18 cellular contexts compared by ENCODE assay signal in the genomic region with DNA sequence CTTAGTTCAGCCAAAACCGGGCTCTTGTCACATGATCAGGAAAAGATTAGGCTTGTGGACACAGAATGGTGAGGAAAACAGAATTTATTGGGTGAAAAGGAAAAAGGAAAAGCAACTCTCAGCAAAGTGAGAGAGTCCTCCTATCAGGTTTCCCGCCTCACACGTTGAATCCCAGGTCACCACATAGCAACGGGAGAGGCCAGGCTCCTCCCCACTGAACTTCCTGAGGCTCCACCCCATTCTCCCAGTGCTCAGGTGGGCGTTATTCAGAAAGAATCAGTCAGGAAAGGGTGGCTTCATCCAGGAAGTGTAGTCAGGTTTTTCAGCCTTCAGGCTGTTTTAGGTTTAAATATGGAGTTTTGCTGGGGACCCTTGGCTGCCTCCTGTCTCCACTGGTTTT.
DNase-seq lines count a peak whose midpoint lies in the region; ATAC-seq and TF ChIP-seq lines count a peak whose summit lies in the region.
"Had no signal": no experiment of that assay in that cellular context is flagged by ENCODE, and none has a peak within 500 bp of the region (broad histone marks: within the 10 kb centered on the region; RNA-seq: fewer than 3 reads in every experiment).

No MANE protein-coding gene starts in this region.

- in situ Hi-C loops in gastrocnemius medialis (cut with MboI; ENCODE audit: low sequenced_read_pairs in 4 of 4): no loop called here

- H3K27me3 ChIP-seq in colonic mucosa: no peaks in the 10 kb centered on the region
- H3K27me3 ChIP-seq in mesendoderm (ENCODE audit: insufficient read depth, low read length, poor library complexity): no peaks in the 10 kb centered on the region
- no peaks in the 10 kb centered on the region for H3K27me3 ChIP-seq in aorta (ENCODE audit: control insufficient read depth in 1 of 2, insufficient read depth in 2 of 2, low read length in 1 of 2)
- H3K27me3 ChIP-seq in gastrocnemius medialis: no peaks in the 10 kb centered on the region
- H3K27me3 ChIP-seq: brain microvascular endothelial cell had no signal

- no peak overlapping the region for H3K4me2 ChIP-seq in mesendoderm (ENCODE audit: low read length)

- peak overlapping the region; percentile 53 for H3K27ac ChIP-seq in colonic mucosa
- no peak overlapping the region for H3K27ac ChIP-seq in mesendoderm (ENCODE audit: low read depth, low read length)
- H3K27ac ChIP-seq in aorta (ENCODE audit: low read depth in 1 of 2, low read length in 2 of 2): peak overlapping the region; percentile 37 to 64
- H3K27ac ChIP-seq in gastrocnemius medialis: no peak overlapping the region
- H3K27ac ChIP-seq: brain microvascular endothelial cell had no signal

- H2BK120ac ChIP-seq in mesendoderm (ENCODE audit: low read depth, low read length): no peak overlapping the region

- no peak for TF ChIP-seq POLR2A in gastrocnemius medialis (IDR thresholded peaks at IDR 0.05)
- no peak for TF ChIP-seq POLR2A in GM18505 (IDR thresholded peaks at IDR 0.05; ENCODE audit: borderline replicate concordance, extremely low read depth, insufficient read depth, insufficient read length)

- no peak overlapping the region for H2BK15ac ChIP-seq in mesendoderm (replicated peaks; ENCODE audit: low read depth)

- H3K36me3 Mint-ChIP-seq in immature natural killer cell: no peaks in the 10 kb centered on the region

- H3K9ac ChIP-seq in colonic mucosa (ENCODE audit: low read depth in 2 of 2, low read length in 2 of 2): no peak overlapping the region
- H3K9ac ChIP-seq in mesendoderm (ENCODE audit: low read length): no peak overlapping the region

- no peak overlapping the region for H3K18ac ChIP-seq in mesendoderm (ENCODE audit: low read length)

- H3K4me3 ChIP-seq in colonic mucosa (no peak overlapping the region), mesendoderm (ENCODE audit: low read length) (no peak overlapping the region), aorta (ENCODE audit: low read length in 2 of 2) (no peak overlapping the region), gastrocnemius medialis (no peak overlapping the region)

- H3K79me1 ChIP-seq in mesendoderm (ENCODE audit: low read length): no peaks in the 10 kb centered on the region

- H3K9me3 Mint-ChIP-seq in immature natural killer cell: peaks cover 0 to 2% (median 0%) of the 10 kb centered on the region in 6 donors

- H3K79me2 ChIP-seq in mesendoderm (ENCODE audit: control insufficient read depth, insufficient read depth, low read length): no peaks in the 10 kb centered on the region

- H3K4me3 Mint-ChIP-seq in immature natural killer cell: no peak overlapping the region

- H3K4me1 ChIP-seq in colonic mucosa: peaks cover 3% of the 10 kb centered on the region
- H3K4me1 ChIP-seq in mesendoderm (ENCODE audit: control insufficient read depth, low read depth, low read length): no peaks in the 10 kb centered on the region
- peaks cover 0 to 10% of the 10 kb centered on the region in 2 donors for H3K4me1 ChIP-seq in aorta (ENCODE audit: control insufficient read depth in 1 of 2, insufficient read depth in 2 of 2, low read length in 2 of 2)
- no peaks in the 10 kb centered on the region for H3K4me1 ChIP-seq in gastrocnemius medialis

- no CpG with 5 or more reads among the region's 5 CpGs for WGBS in mesendoderm (ENCODE audit: extremely low coverage, insufficient coverage, low lambda C conversion rate)
- 20 to 23% methylated on average over 5 of the region's 5 CpGs for WGBS in aorta, 2 donors

- intact Hi-C loops in colonic mucosa (cut with DNase I): no loop called here
- intact Hi-C loops in aorta (cut with DNase I): loop anchor here in 1 of 2 donors (10.0 kb wide), 1 partner anchor 585 kb away; no protein-coding TSS in a partner anchor
- intact Hi-C loops in gastrocnemius medialis (cut with DNase I; ENCODE audit: low total_unique reads): no loop called here

- no peaks in the 10 kb centered on the region for H3K36me3 ChIP-seq in colonic mucosa
- H3K36me3 ChIP-seq in mesendoderm (ENCODE audit: control insufficient read depth, insufficient read depth, low read length): no peaks in the 10 kb centered on the region
- H3K36me3 ChIP-seq in aorta (ENCODE audit: control insufficient read depth in 1 of 2, insufficient read depth in 2 of 2, low read length in 1 of 2): no peaks in the 10 kb centered on the region
- no peaks in the 10 kb centered on the region for H3K36me3 ChIP-seq in gastrocnemius medialis
- H3K36me3 ChIP-seq: brain microvascular endothelial cell had no signal

- H2AK5ac ChIP-seq in mesendoderm (ENCODE audit: low read length): no peak overlapping the region

- H3K27me3 Mint-ChIP-seq in immature natural killer cell (ENCODE audit: low read depth in 3 of 3): peaks cover 4 to 13% (median 6%) of the 10 kb centered on the region in 3 donors

- TF ChIP-seq CTCF in colonic mucosa (IDR thresholded peaks at IDR 0.05): no peak
- no peak for TF ChIP-seq CTCF in gastrocnemius medialis (IDR thresholded peaks at IDR 0.05 in 4 of 5, conservative IDR thresholded peaks at IDR 0.05 in 1 of 5)

- no peak overlapping the region for H4K8ac ChIP-seq in mesendoderm (ENCODE audit: low read depth, low read length)

- no peak overlapping the region for H3K27ac Mint-ChIP-seq in immature natural killer cell

- ATAC-seq in aorta (ENCODE audit: low FRiP score) (no peak), gastrocnemius medialis (no peak), GM18505 (IDR thresholded peaks at IDR 0.05; ENCODE audit: unreplicated experiment) (no peak)

- H3K4ac ChIP-seq in mesendoderm (ENCODE audit: low read depth, low read length): no peak overlapping the region

- H4K5ac ChIP-seq in mesendoderm (ENCODE audit: low read length): no peak overlapping the region

- H3K4me1 Mint-ChIP-seq in immature natural killer cell: no peaks in the 10 kb centered on the region

- DNase-seq in NCI-H748 (lab: John Stamatoyannopoulos, UW; ENCODE audit: unreplicated experiment) (peak; percentile 18), NCI-H748 treated with DMSO at 0.1 percent for 48 hours (lab: John Stamatoyannopoulos, UW) (no peak), colonic mucosa (peak; percentile 56), mesendoderm (peak; percentile 78), aorta (no peak), gastrocnemius medialis (no peak), immature natural killer cell (no peak)
- DNase-seq: ACHN; activated CD4-positive, CD25-positive, alpha-beta regulatory T cell treated with anti-CD3 and anti-CD28 coated beads, Interleukin-2, amount 50 U/mL, for 72 hours; activated CD8-positive, alpha-beta memory T cell treated with anti-CD3 and anti-CD28 coated beads, Interleukin-2, amount 50 U/mL, for 4 hours; activated naive CD4-positive, alpha-beta T cell treated with anti-CD3 and anti-CD28 coated beads, Interleukin-2, amount 50 U/mL, for 16 hours; effector memory CD4-positive, alpha-beta T cell; foreskin melanocyte; NK-92 treated with Interleukin-12 subunit alpha and Interleukin-12 subunit beta, amount 100 ng/mL, for 24 hours; posterior cingulate gyrus; T-helper 2 cell had no signal

- no peak overlapping the region for H2BK5ac ChIP-seq in mesendoderm (ENCODE audit: low read length)

- no peak overlapping the region for H3K56ac ChIP-seq in mesendoderm (ENCODE audit: low read length)

- no peak overlapping the region for H3K23ac ChIP-seq in mesendoderm (ENCODE audit: low read length)

- no peaks in the 10 kb centered on the region for H3K9me3 ChIP-seq in colonic mucosa
- H3K9me3 ChIP-seq in aorta (ENCODE audit: control insufficient read depth, low read length): no peaks in the 10 kb centered on the region
- H3K9me3 ChIP-seq in gastrocnemius medialis: no peaks in the 10 kb centered on the region

Comparison
In these comparisons a context has a peak if more than half of its experiments do, and no peak if none do; other contexts are left out.
1. DNase-seq: peak in NCI-H748 (single experiment), colonic mucosa (single experiment) and mesendoderm (single experiment); none in NCI-H748 treated with DMSO at 0.1 percent for 48 hours (single experiment), aorta (0 of 2), gastrocnemius medialis (0 of 2) and immature natural killer cell (0 of 3).
2. H3K27ac ChIP-seq: peak in colonic mucosa (single experiment) and aorta (2 of 2); none in mesendoderm (single experiment) and gastrocnemius medialis (0 of 4).